14 cellular contexts compared by ENCODE assay signal in genomic region chr3:9669720-9670432, GRCh38. TPM values are rescaled to one million over a fixed set of nuclear protein-coding genes. Genes with fewer than 3 reads are reported as not detected.
DNase-seq lines count a peak whose midpoint lies in the region; ATAC-seq lines count a peak whose summit lies in the region.
"Had no signal": no experiment of that assay in that cellular context is flagged by ENCODE, and none has a peak within 500 bp of the region (broad histone marks: within the 10 kb centered on the region; RNA-seq: fewer than 3 reads in every experiment).

No MANE protein-coding gene starts in this region.

- peaks cover 95% of the 10 kb centered on the region for H3K36me3 Mint-ChIP-seq in activated T-cell treated with anti-CD3 and anti-CD28 coated beads, Interleukin-2, amount 50 U/mL, for 24 hours (ENCODE audit: low read depth)
- H3K36me3 Mint-ChIP-seq in activated T-cell treated with anti-CD3 and anti-CD28 coated beads, Interleukin-2, amount 50 U/mL, for 4 hours (ENCODE audit: insufficient read depth), result peaks cover 50% of the 10 kb centered on the region

- H3K4me3 ChIP-seq in aorta (ENCODE audit: low read length in 2 of 2), result no peak overlapping the region
- H3K4me3 ChIP-seq: A549, GM12878 had no signal

- no peak for DNase-seq in activated T-cell treated with anti-CD3 and anti-CD28 coated beads, Interleukin-2, amount 50 U/mL, for 24 hours
- no peak for DNase-seq in activated T-cell treated with anti-CD3 and anti-CD28 coated beads, Interleukin-2, amount 50 U/mL, for 4 hours
- DNase-seq in fibroblast of peridontal ligament (ENCODE audit: extremely low read depth) (peak; percentile 18), mucosa of gallbladder (ENCODE audit: low spot score) (peak; percentile 67), aorta (no peak), SKM-1 (lab: John Stamatoyannopoulos, UW; ENCODE audit: unreplicated experiment) (no peak)
- DNase-seq in stimulated activated CD4-positive, alpha-beta T cell treated with anti-CD3 and anti-CD28 coated beads, Interleukin-12 subunit alpha, Interleukin-12 subunit beta, amount 100 ng/mL, for 4 hours, result no peak
- DNase-seq: Karpas-422, NCI-H2081 treated with DMSO at 0.1 percent for 48 hours, trophoblast cell had no signal

- no peak for ATAC-seq in activated T-cell treated with anti-CD3 and anti-CD28 coated beads, Interleukin-2, amount 50 U/mL, for 4 hours
- ATAC-seq in aorta (ENCODE audit: low FRiP score) (peak; percentile 54), HG03354 (IDR thresholded peaks at IDR 0.05; ENCODE audit: poor library complexity, severe bottlenecking, unreplicated experiment) (no peak)
- ATAC-seq: A549, GM12878 had no signal

- no peaks in the 10 kb centered on the region for H3K27me3 ChIP-seq in aorta (ENCODE audit: control insufficient read depth in 1 of 2, insufficient read depth in 2 of 2, low read length in 1 of 2)

- peak overlapping the region; percentile 44 for H3K27ac Mint-ChIP-seq in activated T-cell treated with anti-CD3 and anti-CD28 coated beads, Interleukin-2, amount 50 U/mL, for 24 hours
- H3K27ac Mint-ChIP-seq: natural killer cell treated with Interleukin-12 subunit alpha and Interleukin-12 subunit beta and Interleukin-15 and Interleukin-18, amount 100 ng/mL, for 72 hours had no signal

- H3K4me1 Mint-ChIP-seq in activated T-cell treated with anti-CD3 and anti-CD28 coated beads, Interleukin-2, amount 50 U/mL, for 24 hours (ENCODE audit: low read depth), result peaks cover 1% of the 10 kb centered on the region
- no peaks in the 10 kb centered on the region for H3K4me1 Mint-ChIP-seq in activated T-cell treated with anti-CD3 and anti-CD28 coated beads, Interleukin-2, amount 50 U/mL, for 4 hours (ENCODE audit: low read depth)

- H3K9me3 Mint-ChIP-seq in activated T-cell treated with anti-CD3 and anti-CD28 coated beads, Interleukin-2, amount 50 U/mL, for 24 hours, result no peaks in the 10 kb centered on the region
- H3K9me3 Mint-ChIP-seq in activated T-cell treated with anti-CD3 and anti-CD28 coated beads, Interleukin-2, amount 50 U/mL, for 4 hours, result no peaks in the 10 kb centered on the region
- H3K9me3 Mint-ChIP-seq: natural killer cell treated with Interleukin-12 subunit alpha and Interleukin-12 subunit beta and Interleukin-15 and Interleukin-18, amount 100 ng/mL, for 72 hours had no signal

- H3K27me3 Mint-ChIP-seq in activated T-cell treated with anti-CD3 and anti-CD28 coated beads, Interleukin-2, amount 50 U/mL, for 24 hours, result no peaks in the 10 kb centered on the region
- H3K27me3 Mint-ChIP-seq in activated T-cell treated with anti-CD3 and anti-CD28 coated beads, Interleukin-2, amount 50 U/mL, for 4 hours (ENCODE audit: low read depth), result no peaks in the 10 kb centered on the region
- H3K27me3 Mint-ChIP-seq: natural killer cell treated with Interleukin-12 subunit alpha and Interleukin-12 subunit beta and Interleukin-15 and Interleukin-18, amount 100 ng/mL, for 72 hours had no signal

- H3K4me1 ChIP-seq in aorta (ENCODE audit: control insufficient read depth in 1 of 2, insufficient read depth in 2 of 2, low read length in 2 of 2), result peaks cover 5% of the 10 kb centered on the region in 2 donors
- H3K4me1 ChIP-seq: A549 had no signal

- H3K9me3 ChIP-seq in aorta (ENCODE audit: control insufficient read depth, low read length), result no peaks in the 10 kb centered on the region
- H3K9me3 ChIP-seq: A549 had no signal

- H3K27ac ChIP-seq in aorta (ENCODE audit: low read depth in 1 of 2, low read length in 2 of 2), result no peak overlapping the region
- H3K27ac ChIP-seq: A549 had no signal

- H3K4me3 Mint-ChIP-seq in activated T-cell treated with anti-CD3 and anti-CD28 coated beads, Interleukin-2, amount 50 U/mL, for 24 hours, result no peak overlapping the region
- H3K4me3 Mint-ChIP-seq in activated T-cell treated with anti-CD3 and anti-CD28 coated beads, Interleukin-2, amount 50 U/mL, for 4 hours, result no peak overlapping the region
- H3K4me3 Mint-ChIP-seq: natural killer cell treated with Interleukin-12 subunit alpha and Interleukin-12 subunit beta and Interleukin-15 and Interleukin-18, amount 100 ng/mL, for 72 hours had no signal

- intact Hi-C loops in aorta (cut with DNase I), result no loop called here

- 52 to 59% methylated on average over 4 of the region's 4 CpGs for WGBS in aorta, 2 donors

- peaks cover 10 to 12% of the 10 kb centered on the region in 2 donors for H3K36me3 ChIP-seq in aorta (ENCODE audit: control insufficient read depth in 1 of 2, insufficient read depth in 2 of 2, low read length in 1 of 2)

RNA-seq across cellular contexts. Expression of gene MTMR14, which starts 20.6 kb away (rescaled TPM):
- 10 to 100 TPM; 42.5 to 47.6 (median 44.1) TPM for total RNA-seq in activated T-cell treated with anti-CD3 and anti-CD28 coated beads, Interleukin-2, amount 50 U/mL, for 4 hours
- total RNA-seq in mucosa of gallbladder, result 32.7 TPM
- 10 to 100 TPM; 28.2 to 34.0 TPM for total RNA-seq in aorta
- polyA plus RNA-seq in aorta, result 10 to 100 TPM; 12.0 to 34.8 TPM

RNA-seq across cellular contexts. Expression of gene CPNE9, which starts 33.8 kb away (rescaled TPM):
- under 1 TPM in 1 of 3 donors, not detected in 2; 0.19 TPM for total RNA-seq in activated T-cell treated with anti-CD3 and anti-CD28 coated beads, Interleukin-2, amount 50 U/mL, for 4 hours
- total RNA-seq in mucosa of gallbladder (0.37 TPM), aorta (not detected)
- polyA plus RNA-seq in aorta, result not detected
- total RNA-seq: GM12878 had no signal

Comparison
In these comparisons a context has a peak if more than half of its experiments do, and no peak if none do; other contexts are left out.
1. DNase-seq: peak in fibroblast of peridontal ligament (single experiment) and mucosa of gallbladder (single experiment); none in activated T-cell treated with anti-CD3 and anti-CD28 coated beads, Interleukin-2, amount 50 U/mL, for 24 hours (single experiment), activated T-cell treated with anti-CD3 and anti-CD28 coated beads, Interleukin-2, amount 50 U/mL, for 4 hours (single experiment), aorta (0 of 2), SKM-1 (single experiment) and stimulated activated CD4-positive, alpha-beta T cell treated with anti-CD3 and anti-CD28 coated beads, Interleukin-12 subunit alpha, Interleukin-12 subunit beta, amount 100 ng/mL, for 4 hours (single experiment).